Comparison of ENCODE assay signal across 14 cellular contexts in genomic region chr7:138186951-138187351, GRCh38.
DNase-seq lines count a peak whose midpoint lies in the region; ATAC-seq, FAIRE-seq and TF ChIP-seq lines count a peak whose summit lies in the region.
"Had no signal": no experiment of that assay in that cellular context is flagged by ENCODE, and none has a peak within 500 bp of the region (broad histone marks: within the 10 kb centered on the region; RNA-seq: fewer than 3 reads in every experiment).

No MANE protein-coding gene starts in this region.

- no peaks in the 10 kb centered on the region for H3K36me3 ChIP-seq in adipocyte (ENCODE audit: control insufficient read depth, insufficient read depth, low read length, severe bottlenecking)
- H3K36me3 ChIP-seq in hepatocyte (replicated peaks; ENCODE audit: insufficient read depth, low read depth) = no peaks in the 10 kb centered on the region
- no peaks in the 10 kb centered on the region for H3K36me3 ChIP-seq in kidney (ENCODE audit: control insufficient read depth in 1 of 2, insufficient read depth in 2 of 2, low read length in 2 of 2)

- no peak overlapping the region for H2AFZ ChIP-seq in hepatocyte

- H3K4me1 ChIP-seq in adipocyte (ENCODE audit: control insufficient read depth, insufficient read depth, low read length) (no peaks in the 10 kb centered on the region), hepatocyte (ENCODE audit: insufficient read depth) (no peaks in the 10 kb centered on the region), kidney (ENCODE audit: control insufficient read depth in 1 of 2, insufficient read depth in 1 of 2, low read depth in 1 of 2, low read length in 2 of 2) (no peaks in the 10 kb centered on the region)

- WGBS in hepatocyte (ENCODE audit: low lambda C conversion rate, missing lambda C conversion rate) = 49% methylated on average over 6 of the region's 6 CpGs

- H3K27ac ChIP-seq in hepatocyte = peak overlapping the region; percentile 57
- H3K27ac ChIP-seq in kidney (ENCODE audit: low read depth in 2 of 2, low read length in 2 of 2) = no peak overlapping the region

- H3K4me3 ChIP-seq in adipocyte (ENCODE audit: low read length) = no peak overlapping the region
- H3K4me3 ChIP-seq in hepatocyte = no peak overlapping the region
- no peak overlapping the region for H3K4me3 ChIP-seq in kidney (ENCODE audit: low read length in 2 of 2)

- H3K27me3 Mint-ChIP-seq in naive thymus-derived CD8-positive, alpha-beta T cell = peaks cover 0 to 8% (median 3%) of the 10 kb centered on the region in 5 donors
- H3K27me3 Mint-ChIP-seq: central memory CD8-positive, alpha-beta T cell had no signal

- no peaks in the 10 kb centered on the region for H3K79me2 ChIP-seq in hepatocyte

- H3K27ac Mint-ChIP-seq in naive thymus-derived CD8-positive, alpha-beta T cell = no peak overlapping the region

- H3K9me3 ChIP-seq in adipocyte (ENCODE audit: control insufficient read depth, low read length) (peaks cover 9% of the 10 kb centered on the region), hepatocyte (ENCODE audit: low read depth) (no peaks in the 10 kb centered on the region), kidney (ENCODE audit: control insufficient read depth in 1 of 2, low read length in 2 of 2) (peaks cover 4 to 7% of the 10 kb centered on the region in 2 donors)

- POLR2A ChIA-PET in naive thymus-derived CD8-positive, alpha-beta T cell (lab: Charles Lee) = no interaction called here

- no peak overlapping the region for H3K4me3 Mint-ChIP-seq in naive thymus-derived CD8-positive, alpha-beta T cell
- H3K4me3 Mint-ChIP-seq: central memory CD8-positive, alpha-beta T cell; nephron progenitor cell had no signal

- TF ChIP-seq CTCF in hepatocyte (IDR thresholded peaks at IDR 0.05; ENCODE audit: poor library complexity) (no peak), kidney (IDR thresholded peaks at IDR 0.05; ENCODE audit: borderline replicate concordance, extremely low read depth, insufficient read depth) (no peak)

- ATAC-seq in naive thymus-derived CD8-positive, alpha-beta T cell = no peak
- ATAC-seq: HepG2 had no signal

- peaks cover 0 to 15% (median 4%) of the 10 kb centered on the region in 3 donors for H3K36me3 Mint-ChIP-seq in naive thymus-derived CD8-positive, alpha-beta T cell

- no peak overlapping the region for H3K4me2 ChIP-seq in hepatocyte

- H3K9ac ChIP-seq in adipocyte (ENCODE audit: low read length) (no peak overlapping the region), kidney (ENCODE audit: low read length in 2 of 2) (no peak overlapping the region)

- H4K20me1 ChIP-seq in hepatocyte (ENCODE audit: insufficient read depth, poor library complexity, severe bottlenecking) = no peaks in the 10 kb centered on the region

- no peaks in the 10 kb centered on the region for H3K4me1 Mint-ChIP-seq in naive thymus-derived CD8-positive, alpha-beta T cell
- H3K4me1 Mint-ChIP-seq: central memory CD8-positive, alpha-beta T cell had no signal

- no peaks in the 10 kb centered on the region for H3K27me3 ChIP-seq in adipocyte (replicated peaks; ENCODE audit: control insufficient read depth, insufficient read depth, low read length)
- no peaks in the 10 kb centered on the region for H3K27me3 ChIP-seq in hepatocyte

- intact Hi-C loops in kidney (cut with DNase I) = no loop called here

- no peaks in the 10 kb centered on the region for H3K9me2 ChIP-seq in hepatocyte (replicated peaks; ENCODE audit: insufficient read depth)

- no peak for FAIRE-seq in kidney (lab: Jason Lieb, UNC)
- FAIRE-seq: G401.6, HepG2 had no signal

- DNase-seq in HT1080 (ENCODE audit: low read depth) (peak; percentile 96), adipocyte (ENCODE audit: low read depth) (peak; percentile 30), hepatocyte (ENCODE audit: low spot score) (peak; percentile 59), superior temporal gyrus (ENCODE audit: extremely low spot score) (peak; percentile 67), NCI-H1436 (lab: John Stamatoyannopoulos, UW) (no peak), kidney (no peak)
- no peak for DNase-seq in naive thymus-derived CD8-positive, alpha-beta T cell
- DNase-seq: activated CD8-positive, alpha-beta memory T cell treated with anti-CD3 and anti-CD28 coated beads, Interleukin-2, amount 50 U/mL, for 4 hours; nephron progenitor cell; stimulated activated CD4-positive, alpha-beta T cell treated with anti-CD3 and anti-CD28 coated beads, Interleukin-4, amount 100 ng/mL, for 1 hour; T-helper 1 cell had no signal

- H3K9me3 Mint-ChIP-seq in naive thymus-derived CD8-positive, alpha-beta T cell = peaks cover 0 to 24% (median 9%) of the 10 kb centered on the region in 9 donors
- H3K9me3 Mint-ChIP-seq: central memory CD8-positive, alpha-beta T cell had no signal

Comparison
In these comparisons a context has a peak if more than half of its experiments do, and no peak if none do; other contexts are left out.
1. DNase-seq: peak in HT1080 (single experiment), adipocyte (single experiment), hepatocyte (single experiment) and superior temporal gyrus (single experiment); none in NCI-H1436 (single experiment), naive thymus-derived CD8-positive, alpha-beta T cell (0 of 10) and kidney (single experiment).